In genomic region chr12:91778938-91779400, GRCh38 we compare ENCODE assay signal across 8 cellular contexts.
A peak's percentile ranks its signal among the peaks of the same experiment; 100 is the strongest.
DNase-seq lines count a peak whose midpoint lies in the region; ATAC-seq lines count a peak whose summit lies in the region.

No MANE protein-coding gene starts in this region.

- ATAC-seq in GM18502 (IDR thresholded peaks at IDR 0.05; ENCODE audit: poor library complexity, unreplicated experiment) (peak; percentile 93), HG02642 (IDR thresholded peaks at IDR 0.05; ENCODE audit: poor library complexity, unreplicated experiment) (peak; percentile 93), right cardiac atrium (peak; percentile 76 to 92)

- H3K27ac ChIP-seq in right cardiac atrium (ENCODE audit: low read length), result no peak overlapping the region

- WGBS in right cardiac atrium, result 54% methylated on average over 6 of the region's 6 CpGs

- H3K4me1 ChIP-seq in right cardiac atrium (ENCODE audit: control insufficient read depth, insufficient read depth, low read length), result no peaks in the 10 kb centered on the region

- intact Hi-C loops in right cardiac atrium (cut with DNase I), result no loop called here

- H3K27me3 ChIP-seq in right cardiac atrium (ENCODE audit: control insufficient read depth, insufficient read depth), result no peaks in the 10 kb centered on the region

- no peaks in the 10 kb centered on the region for H3K9me3 ChIP-seq in right cardiac atrium (ENCODE audit: control insufficient read depth, low read length)

- DNase-seq in NOMO-1 treated with DMSO at 0.1 percent for 48 hours (lab: John Stamatoyannopoulos, UW; ENCODE audit: unreplicated experiment), result peak; percentile 90
- DNase-seq in activated T-helper 1 cell treated with anti-CD3 and anti-CD28 coated beads, Interleukin-2, amount 50 U/mL, for 16 hours (ENCODE audit: low read depth in 1 of 2, low spot score in 1 of 2), result peak; percentile 4 to 23
- no peak for DNase-seq in right cardiac atrium
- peak; percentile 19 to 49 for DNase-seq in stimulated activated CD4-positive, alpha-beta T cell treated with anti-CD3 and anti-CD28 coated beads, Interleukin-2, amount 100 ng/mL, for 24 hours
- no peak for DNase-seq in NCI-H2171 treated with DMSO at 0.1 percent for 48 hours (lab: John Stamatoyannopoulos, UW)
- DNase-seq in putamen (ENCODE audit: low spot score), result no peak

- H3K4me3 ChIP-seq in right cardiac atrium (ENCODE audit: low read length), result no peak overlapping the region

Comparison
In these comparisons a context has a peak if more than half of its experiments do, and no peak if none do; other contexts are left out.
1. DNase-seq: peak in NOMO-1 treated with DMSO at 0.1 percent for 48 hours (single experiment), activated T-helper 1 cell treated with anti-CD3 and anti-CD28 coated beads, Interleukin-2, amount 50 U/mL, for 16 hours (2 of 2) and stimulated activated CD4-positive, alpha-beta T cell treated with anti-CD3 and anti-CD28 coated beads, Interleukin-2, amount 100 ng/mL, for 24 hours (2 of 2); none in right cardiac atrium (0 of 3), NCI-H2171 treated with DMSO at 0.1 percent for 48 hours (single experiment) and putamen (single experiment).
2. Peak in every context shown above with its lines, with median percentiles within 50 percentile points of each other: ATAC-seq.